Comparison of ENCODE assay signal across 11 cellular contexts in the genomic region with DNA sequence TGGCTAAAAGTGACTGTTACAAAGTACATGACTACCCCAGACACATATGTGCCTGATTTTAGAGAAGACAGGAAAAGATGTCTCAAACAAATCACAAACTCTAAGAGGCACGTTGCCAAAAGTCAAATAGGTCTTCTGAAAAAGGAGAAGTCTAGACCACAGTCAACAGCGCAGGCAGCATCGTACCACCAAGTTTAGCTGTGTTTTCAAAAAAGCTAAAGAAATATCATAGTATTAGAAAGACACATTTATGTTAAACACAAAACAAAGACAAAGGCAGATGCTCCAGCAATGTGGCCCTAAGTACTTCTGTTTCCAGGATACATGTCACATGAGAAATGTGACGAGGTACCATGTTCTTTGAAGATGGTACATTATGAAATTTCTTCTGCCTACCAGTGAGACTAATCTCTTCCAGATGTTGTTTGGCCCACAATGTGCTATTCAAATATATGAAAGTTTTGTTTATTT. TPM values are rescaled to one million over a fixed set of nuclear protein-coding genes. Genes with fewer than 3 reads are reported as not detected.
DNase-seq lines count a peak whose midpoint lies in the region; ATAC-seq and TF ChIP-seq lines count a peak whose summit lies in the region.
"Had no signal": no experiment of that assay in that cellular context is flagged by ENCODE, and none has a peak within 500 bp of the region (broad histone marks: within the 10 kb centered on the region; RNA-seq: fewer than 3 reads in every experiment).

No MANE protein-coding gene starts in this region.

- H2AFZ ChIP-seq in GM23248 (peak overlapping the region; percentile 8; the same call in 1 of the 2 replicates), PC-3 (ENCODE audit: low read length) (no peak overlapping the region)

- H3K27ac ChIP-seq in GM23248, result peak overlapping the region; percentile 64
- H3K27ac ChIP-seq in SJCRH30, result peak overlapping the region; percentile 72
- peak overlapping the region; percentile 54 to 56 for H3K27ac ChIP-seq in tibial artery
- no peak overlapping the region for H3K27ac ChIP-seq in PC-3 (ENCODE audit: low read length)
- H3K27ac ChIP-seq: vagina had no signal

- no peaks in the 10 kb centered on the region for H3K9me2 ChIP-seq in GM23248 (ENCODE audit: insufficient read depth)
- H3K9me2 ChIP-seq in PC-3 (replicated peaks; ENCODE audit: low read length), result no peaks in the 10 kb centered on the region

- peaks cover 60% of the 10 kb centered on the region for H3K4me1 ChIP-seq in GM23248 (ENCODE audit: insufficient read depth)
- H3K4me1 ChIP-seq in SJCRH30, result peaks cover 33% of the 10 kb centered on the region
- H3K4me1 ChIP-seq in tibial artery, result peaks cover 0 to 63% (median 22%) of the 10 kb centered on the region in 4 donors
- H3K4me1 ChIP-seq in PC-3 (ENCODE audit: insufficient read depth, low read length), result no peaks in the 10 kb centered on the region

- H3K27me3 ChIP-seq in GM23248 (replicated peaks; ENCODE audit: insufficient read depth) (no peaks in the 10 kb centered on the region), SJCRH30 (no peaks in the 10 kb centered on the region), tibial artery (no peaks in the 10 kb centered on the region), PC-3 (ENCODE audit: low read length) (no peaks in the 10 kb centered on the region)
- H3K27me3 ChIP-seq: vagina had no signal

- POLR2A ChIA-PET in PC-3 (lab: Charles Lee; ENCODE audit: unreplicated experiment), result no interaction called here

- H4K20me1 ChIP-seq in GM23248 (ENCODE audit: insufficient read depth) (no peaks in the 10 kb centered on the region), PC-3 (ENCODE audit: low read length) (no peaks in the 10 kb centered on the region)

- CTCF ChIA-PET in PC-3 (lab: Charles Lee), result no interaction called here

- ATAC-seq in PC-3, result no peak
- ATAC-seq in HG02970 (IDR thresholded peaks at IDR 0.05; ENCODE audit: low FRiP score, unreplicated experiment), result no peak

- no peaks in the 10 kb centered on the region for H3K36me3 ChIP-seq in GM23248 (ENCODE audit: low read depth)
- no peaks in the 10 kb centered on the region; the same call in 1 of the 2 replicates for H3K36me3 ChIP-seq in SJCRH30
- no peaks in the 10 kb centered on the region for H3K36me3 ChIP-seq in tibial artery
- peaks cover 37% of the 10 kb centered on the region for H3K36me3 ChIP-seq in PC-3 (ENCODE audit: low read depth, low read length)
- H3K36me3 ChIP-seq: vagina had no signal

- peak overlapping the region; percentile 18; the same call in 1 of the 2 replicates for H3K9ac ChIP-seq in GM23248
- no peak overlapping the region for H3K9ac ChIP-seq in PC-3 (ENCODE audit: low read length)

- 13% methylated on average over 4 of the region's 4 CpGs for WGBS in GM23248 (ENCODE audit: low coverage in 1 of 2, low lambda C conversion rate in 2 of 2, missing lambda C conversion rate in 2 of 2), 2 experiments

- no peak for TF ChIP-seq CTCF in tibial artery (IDR thresholded peaks at IDR 0.05)
- no peak for TF ChIP-seq CTCF in PC-3 (conservative IDR thresholded peaks at IDR 0.05; ENCODE audit: low read depth, low read length)

- peaks cover 99% of the 10 kb centered on the region for H3K79me2 ChIP-seq in GM23248 (ENCODE audit: insufficient read depth)
- H3K79me2 ChIP-seq in PC-3 (ENCODE audit: low read length), result peaks cover 99% of the 10 kb centered on the region

- BruUV-seq in PC-3 (replicated peaks; lab: Mats Ljungman, UMichigan), result no TSS peak

- H3K4me2 ChIP-seq in GM23248 (ENCODE audit: unreplicated experiment) (peak overlapping the region; percentile 64), PC-3 (ENCODE audit: low read length) (no peak overlapping the region)

- H3F3A ChIP-seq in GM23248 (ENCODE audit: insufficient read depth) (peaks cover 55% of the 10 kb centered on the region), PC-3 (ENCODE audit: low read length, unreplicated experiment) (no peaks in the 10 kb centered on the region)

- H3K4me3 ChIP-seq in GM23248 (peak overlapping the region; percentile 1; the same call in 1 of the 2 replicates), SJCRH30 (peak overlapping the region; percentile 41), tibial artery (no peak overlapping the region), PC-3 (ENCODE audit: low read length) (no peak overlapping the region)
- H3K4me3 ChIP-seq: vagina had no signal

- intact Hi-C loops in tibial artery (cut with DNase I; ENCODE audit: low total_unique reads) (no loop called here), PC-3 (cut with micrococcal nuclease) (no loop called here)

- DNase-seq in GM23248, result peak; percentile 73
- peak in 1 of 2 experiments; percentile 28 for DNase-seq in SJCRH30
- peak; percentile 69 for DNase-seq in globus pallidus (ENCODE audit: low spot score)
- no peak for DNase-seq in tibial artery
- DNase-seq in activated gamma-delta T cell treated with Interleukin-2 at 50 U/mL for 16 hours, result no peak
- no peak for DNase-seq in PC-3
- DNase-seq: activated B cell treated with CpG ODN at 0.5 μM for 24 hours; activated effector memory CD4-positive, alpha-beta T cell treated with Interleukin-2 at 50 U/mL for 16 hours; NCI-H1436 treated with DMSO at 0.1 percent for 48 hours had no signal

- H3K9me3 ChIP-seq in GM23248 (ENCODE audit: low read depth) (no peaks in the 10 kb centered on the region), SJCRH30 (replicated peaks) (no peaks in the 10 kb centered on the region), tibial artery (no peaks in the 10 kb centered on the region), PC-3 (ENCODE audit: low read length) (no peaks in the 10 kb centered on the region)
- H3K9me3 ChIP-seq: vagina had no signal

- in situ Hi-C loops in GM23248 (cut with MboI), result no loop called here

RNA-seq across cellular contexts. Expression of gene LPAR1, which starts 43.5 kb away (rescaled TPM):
- total RNA-seq in GM23248 (2014; rRNA removed; shearing (Covaris generic)), result 90.3 and 90.8 TPM in 2 replicates
- 40.1 and 45.7 TPM in 2 replicates for polyA plus RNA-seq in GM23248 (2016; fragmentation: Nextera tagmentation; extraction: Ambion mirVana)
- total RNA-seq in SJCRH30 (2014; rRNA removed; shearing (Covaris generic)), result 13.9 and 14.8 TPM in 2 replicates
- 67.9 and 75.0 TPM in 2 replicates for total RNA-seq in PC-3 (2014; rRNA removed)
- total RNA-seq: activated B cell treated with CpG ODN at 0.5 μM for 24 hours had no signal

Comparison
In these comparisons a context has a peak if more than half of its experiments do, and no peak if none do; other contexts are left out.
1. DNase-seq: peak in GM23248 (single experiment) and globus pallidus (single experiment); none in tibial artery (0 of 2), activated gamma-delta T cell treated with Interleukin-2 at 50 U/mL for 16 hours (single experiment) and PC-3 (single experiment).
2. H3K4me3 ChIP-seq: peak in GM23248 (single experiment) and SJCRH30 (single experiment); none in tibial artery (0 of 2) and PC-3 (single experiment).